In genomic region chr10:73941300-73941699, GRCh38 we compare ENCODE assay signal across 10 cellular contexts. TPM values are rescaled to one million over a fixed set of nuclear protein-coding genes. Genes with fewer than 3 reads are reported as not detected.
DNase-seq lines count a peak whose midpoint lies in the region; ATAC-seq and TF ChIP-seq lines count a peak whose summit lies in the region.
"Had no signal": no experiment of that assay in that cellular context is flagged by ENCODE, and none has a peak within 500 bp of the region (broad histone marks: within the 10 kb centered on the region; RNA-seq: fewer than 3 reads in every experiment).

No MANE protein-coding gene starts in this region.

- H3K4me1 Mint-ChIP-seq in T-helper 17 cell: peaks cover 13% of the 10 kb centered on the region

- no peaks in the 10 kb centered on the region for H3K27me3 ChIP-seq in smooth muscle cell (ENCODE audit: low read depth)

- H3K27ac Mint-ChIP-seq in T-helper 17 cell: peak overlapping the region; percentile 65
- H3K27ac Mint-ChIP-seq: activated naive CD8-positive, alpha-beta T cell treated with anti-CD3 and anti-CD28 coated beads, Interleukin-2, amount 50 U/mL, for 24 hours had no signal

- H3K27ac ChIP-seq in smooth muscle cell (ENCODE audit: low read depth): no peak overlapping the region

- peak; percentile 21 for DNase-seq in HCEC 1CT
- DNase-seq in T-helper 17 cell: no peak
- DNase-seq in glomerular visceral epithelial cell (ENCODE audit: extremely low spot score): peak; percentile 56
- no peak for DNase-seq in smooth muscle cell (lab: John Stamatoyannopoulos, UW; ENCODE audit: unreplicated experiment)
- DNase-seq in NOMO-1 (lab: John Stamatoyannopoulos, UW; ENCODE audit: unreplicated experiment in 2 of 2): no peak
- no peak for DNase-seq in stimulated activated CD4-positive, alpha-beta T cell treated with anti-CD3 and anti-CD28 coated beads, Interleukin-1b, Interleukin-23, amount 100 ng/mL, for 48 hours
- DNase-seq: NCI-H1105 treated with DMSO at 0.1 percent for 48 hours had no signal

- H3K9me3 ChIP-seq in T-helper 17 cell (ENCODE audit: control insufficient read depth, low read length, poor library complexity, severe bottlenecking): no peaks in the 10 kb centered on the region
- no peaks in the 10 kb centered on the region for H3K9me3 ChIP-seq in smooth muscle cell (replicated peaks; ENCODE audit: low read depth)

- H4K20me1 ChIP-seq in smooth muscle cell (ENCODE audit: low read depth): no peaks in the 10 kb centered on the region

- no peaks in the 10 kb centered on the region for H3F3A ChIP-seq in smooth muscle cell (ENCODE audit: low read depth)

- H3K36me3 ChIP-seq in smooth muscle cell (ENCODE audit: low read depth): no peaks in the 10 kb centered on the region

- H3K4me2 ChIP-seq in smooth muscle cell: peak overlapping the region; percentile 82

- H3K79me2 ChIP-seq in smooth muscle cell (ENCODE audit: low read depth): no peaks in the 10 kb centered on the region

- H3K36me3 Mint-ChIP-seq in T-helper 17 cell (ENCODE audit: low read depth): no peaks in the 10 kb centered on the region

- TF ChIP-seq CTCF in smooth muscle cell (IDR thresholded peaks at IDR 0.05; ENCODE audit: borderline replicate concordance, insufficient read depth, poor library complexity, severe bottlenecking): no peak

- 79% methylated on average over 2 of the region's 2 CpGs for WGBS in smooth muscle cell (ENCODE audit: low lambda C conversion rate)

- peaks cover 8% of the 10 kb centered on the region for H3K4me1 ChIP-seq in smooth muscle cell (ENCODE audit: low read depth)

- no peak overlapping the region for H3K4me3 ChIP-seq in smooth muscle cell

- peak overlapping the region; percentile 84 for H2AFZ ChIP-seq in smooth muscle cell (ENCODE audit: low read depth)

- H3K9ac ChIP-seq in smooth muscle cell (ENCODE audit: low read depth): no peak overlapping the region

- ATAC-seq in T-helper 17 cell (no peak), GM18517 (IDR thresholded peaks at IDR 0.05; ENCODE audit: unreplicated experiment) (no peak), GM21381 (IDR thresholded peaks at IDR 0.05; ENCODE audit: unreplicated experiment) (no peak)

- H3K4me3 Mint-ChIP-seq in T-helper 17 cell: peak overlapping the region; percentile 75
- H3K4me3 Mint-ChIP-seq: activated naive CD8-positive, alpha-beta T cell treated with anti-CD3 and anti-CD28 coated beads, Interleukin-2, amount 50 U/mL, for 24 hours had no signal

- no peaks in the 10 kb centered on the region for H3K27me3 Mint-ChIP-seq in T-helper 17 cell

RNA-seq across cellular contexts. Expression of gene PLAU, which starts 30.4 kb away (rescaled TPM):
- total RNA-seq in T-helper 17 cell (under 1 TPM in 1 of 2 donors, not detected in 1; 0.42 TPM), smooth muscle cell (4.1 and 10.7 TPM in 2 replicates)
- 9.2 and 28.9 TPM in 2 replicates for polyA plus RNA-seq in smooth muscle cell

RNA-seq across cellular contexts. Expression of gene VCL, which starts 56.6 kb away (rescaled TPM):
- total RNA-seq in T-helper 17 cell: 100 to 1,000 TPM in 1 of 2 donors, 10 to 100 TPM in 1; 79.1 to 245 TPM
- 187 and 190 TPM in 2 replicates for total RNA-seq in smooth muscle cell
- 128 TPM in 2 replicates for polyA plus RNA-seq in smooth muscle cell

Comparison
In these comparisons a context has a peak if more than half of its experiments do, and no peak if none do; other contexts are left out.
1. DNase-seq: peak in HCEC 1CT (single experiment) and glomerular visceral epithelial cell (single experiment); none in T-helper 17 cell (0 of 3), smooth muscle cell (single experiment), NOMO-1 (0 of 2) and stimulated activated CD4-positive, alpha-beta T cell treated with anti-CD3 and anti-CD28 coated beads, Interleukin-1b, Interleukin-23, amount 100 ng/mL, for 48 hours (single experiment).